ENCODE assay signal across 7 cellular contexts in genomic region chr21:9744593-9744992, GRCh38.
A peak's percentile ranks its signal among the peaks of the same experiment; 100 is the strongest.
DNase-seq lines count a peak whose midpoint lies in the region; ATAC-seq and TF ChIP-seq lines count a peak whose summit lies in the region.
"Not testable (repeated sequence)": the region's sequence is repeated elsewhere in the genome, so short reads cannot be mapped to it uniquely, and the experiment has no call there.

No MANE protein-coding gene starts in this region.

- not testable (repeated sequence) for H3K23ac ChIP-seq in trophoblast cell (ENCODE audit: low read length)

- not testable (repeated sequence) for H2BK12ac ChIP-seq in trophoblast cell (ENCODE audit: low read length)

- not testable (repeated sequence) for H3K14ac ChIP-seq in trophoblast cell (ENCODE audit: low read length)

- H2BK120ac ChIP-seq in trophoblast cell (ENCODE audit: insufficient read depth, low read length, poor library complexity) = not testable (repeated sequence)

- not testable (repeated sequence) for H2AFZ ChIP-seq in trophoblast cell (ENCODE audit: insufficient read depth, low read length, poor library complexity)

- not testable (repeated sequence) for H2AK5ac ChIP-seq in trophoblast cell (ENCODE audit: low read length)

- H3K27me3 ChIP-seq in lower lobe of right lung (ENCODE audit: low read depth); trophoblast cell (ENCODE audit: insufficient read depth, low read length); testis: not testable (repeated sequence)

- not testable (repeated sequence) for H2BK5ac ChIP-seq in trophoblast cell (ENCODE audit: low read depth, low read length, poor library complexity)

- not testable (repeated sequence) for H4K12ac ChIP-seq in trophoblast cell (ENCODE audit: low read depth, low read length)

- intact Hi-C loops in Right ventricle myocardium inferior (cut with DNase I); lower lobe of right lung (cut with DNase I); testis (cut with DNase I; ENCODE audit: low total_unique reads): not testable (repeated sequence)

- H3K79me2 ChIP-seq in trophoblast cell (ENCODE audit: control insufficient read depth, insufficient read depth, low read length, poor library complexity) = not testable (repeated sequence)

- not testable (repeated sequence) for H3K27ac ChIP-seq in lower lobe of right lung; trophoblast cell (ENCODE audit: low read depth, low read length); testis

- not testable (repeated sequence) for H4K8ac ChIP-seq in trophoblast cell (ENCODE audit: low read depth, low read length)

- ATAC-seq in Right ventricle myocardium inferior = peak; percentile 32
- peak; percentile 9 to 11 for ATAC-seq in lower lobe of right lung

- not testable (repeated sequence) for H3K36me3 ChIP-seq in lower lobe of right lung; trophoblast cell (ENCODE audit: control insufficient read depth in 1 of 2, insufficient read depth in 2 of 2, low read length in 2 of 2); testis (ENCODE audit: low read depth, missing control alignments)

- H3K18ac ChIP-seq in trophoblast cell (ENCODE audit: low read length) = not testable (repeated sequence)

- not testable (repeated sequence) for H3K9ac ChIP-seq in trophoblast cell (ENCODE audit: low read length)

- TF ChIP-seq CTCF in lower lobe of right lung (IDR thresholded peaks at IDR 0.05); testis (IDR thresholded peaks at IDR 0.05): not testable (repeated sequence)

- H3K9me3 ChIP-seq in lower lobe of right lung, testis: not testable (repeated sequence)
- H3K9me3 ChIP-seq in trophoblast cell (ENCODE audit: insufficient read depth, low read depth, low read length) = peaks cover 28% of the 10 kb centered on the region

- H3K4ac ChIP-seq in trophoblast cell (ENCODE audit: low read depth, low read length) = not testable (repeated sequence)

- DNase-seq in Daoy (ENCODE audit: low read depth) = peak; percentile 39
- DNase-seq in astrocyte of the hippocampus (ENCODE audit: low read depth, low spot score) = peak; percentile 40
- not testable (repeated sequence) for DNase-seq in Right ventricle myocardium inferior (ENCODE audit: missing footprints); lower lobe of right lung
- DNase-seq in left kidney (ENCODE audit: low read depth, low spot score) = peak; percentile 30
- peak; percentile 38 to 61 for DNase-seq in trophoblast cell
- DNase-seq in testis = peak; percentile 87

- WGBS in trophoblast cell (ENCODE audit: extremely low coverage, insufficient coverage, insufficient read length) = no CpG with 5 or more reads among the region's 4 CpGs
- 41 to 56% methylated on average over 4 of the region's 4 CpGs for WGBS in testis, 2 donors

- not testable (repeated sequence) for H3K79me1 ChIP-seq in trophoblast cell (ENCODE audit: low read length)

- not testable (repeated sequence) for H3K4me2 ChIP-seq in trophoblast cell (ENCODE audit: low read length)

- H3K4me1 ChIP-seq in lower lobe of right lung; trophoblast cell (ENCODE audit: control insufficient read depth in 1 of 2, insufficient read depth in 2 of 2, low read length in 2 of 2); testis: not testable (repeated sequence)

- not testable (repeated sequence) for H4K91ac ChIP-seq in trophoblast cell (ENCODE audit: low read depth, low read length)

- not testable (repeated sequence) for TF ChIP-seq POLR2A in testis (IDR thresholded peaks at IDR 0.05)

- H3K4me3 ChIP-seq in lower lobe of right lung; trophoblast cell (ENCODE audit: low read depth, low read length); testis: not testable (repeated sequence)
